28 cellular contexts compared by ENCODE assay signal in genomic region chr2:37602702-37603101, GRCh38.
A peak's percentile ranks its signal among the peaks of the same experiment; 100 is the strongest.
DNase-seq lines count a peak whose midpoint lies in the region; ATAC-seq, FAIRE-seq and TF ChIP-seq lines count a peak whose summit lies in the region.
"Had no signal": no experiment of that assay in that cellular context is flagged by ENCODE, and none has a peak within 500 bp of the region (broad histone marks: within the 10 kb centered on the region; RNA-seq: fewer than 3 reads in every experiment).

No MANE protein-coding gene starts in this region.

- no peak overlapping the region for H3K9ac ChIP-seq in GM12878 (ENCODE audit: control insufficient read depth, insufficient read depth, low read length)
- H3K9ac ChIP-seq: GM23248 had no signal

- H3K9me3 ChIP-seq in GM12878 (replicated peaks; ENCODE audit: control insufficient read depth, insufficient read depth, low read length) (peaks cover 3% of the 10 kb centered on the region; the same call in 2 of the 3 replicates), vagina (no peaks in the 10 kb centered on the region)
- H3K9me3 ChIP-seq: adrenal gland, body of pancreas, right lobe of liver, thoracic aorta had no signal

- TF ChIP-seq CTCF in GM12878 (IDR thresholded peaks at IDR 0.05 in 2 of 3, conservative IDR thresholded peaks at IDR 0.05 in 1 of 3; ENCODE audit: control insufficient read depth in 2 of 3, extremely low read depth in 1 of 3, insufficient read depth in 1 of 3, low read depth in 3 of 3, low read length in 3 of 3): no peak
- no peak for TF ChIP-seq CTCF in vagina (IDR thresholded peaks at IDR 0.05)

- H3K27me3 ChIP-seq in GM12878 (replicated peaks in 1 of 2; ENCODE audit: control insufficient read depth in 2 of 2, insufficient read depth in 2 of 2, low read length in 1 of 2) (no peaks in the 10 kb centered on the region), vagina (no peaks in the 10 kb centered on the region)
- H3K27me3 ChIP-seq: adrenal gland, body of pancreas, gastroesophageal sphincter, right lobe of liver had no signal

- TF ChIP-seq EP300 in GM12878 (IDR thresholded peaks at IDR 0.05; ENCODE audit: borderline replicate concordance in 1 of 2, control insufficient read depth in 1 of 2, low read depth in 2 of 2, low read length in 2 of 2): no peak

- POLR2A ChIA-PET in GM12878 (lab: Charles Lee): interaction anchor here (0.7 to 4.2 kb wide), 6 partner anchors 15 to 50 kb away, joined by 3 to 13 read pairs (median 4); no protein-coding TSS in a partner anchor

- H3K27ac Mint-ChIP-seq in stimulated activated naive CD8-positive, alpha-beta T cell treated with anti-CD3 and anti-CD28 coated beads, Interleukin-15, Interleukin-2, amounts not matched to agents 100 ng/mL and 50 ng/mL, for 24 hours: peak overlapping the region; percentile 72
- no peak overlapping the region for H3K27ac Mint-ChIP-seq in stimulated activated naive B cell treated with anti-CD40 and anti-IgM and Interleukin-4, amounts not matched to agents 10 μg/mL and 1 μg/mL and 100 μg/mL, for 72 hours
- H3K27ac Mint-ChIP-seq: CD14-positive monocyte; T-helper 1 cell treated with Interleukin-12 subunit alpha and Interleukin-12 subunit beta and Interleukin-4 antibody, amounts not matched to agents 30 μg/mL and 1 μg/mL, for 36 hours had no signal

- no peak overlapping the region for H2AFZ ChIP-seq in GM12878 (ENCODE audit: control insufficient read depth, low read depth, low read length)
- H2AFZ ChIP-seq: GM23248 had no signal

- H4K20me1 ChIP-seq in GM12878 (ENCODE audit: control insufficient read depth, insufficient read depth): no peaks in the 10 kb centered on the region

- CTCF ChIA-PET in GM12878 (lab: Yijun Ruan, JAX): interaction anchor here (0.7 to 2.0 kb wide), 8 partner anchors 9 to 275 kb away, joined by 3 to 6 read pairs (median 4); no protein-coding TSS in a partner anchor

- RAD21 ChIA-PET in GM12878 (lab: Charles Lee; ENCODE audit: unreplicated experiment): interaction anchor here (1.1 to 2.6 kb wide), 6 partner anchors 12 to 51 kb away, joined by 3 to 13 read pairs (median 7); no protein-coding TSS in a partner anchor

- no peaks in the 10 kb centered on the region for H3K27me3 Mint-ChIP-seq in stimulated activated naive CD8-positive, alpha-beta T cell treated with anti-CD3 and anti-CD28 coated beads, Interleukin-15, Interleukin-2, amounts not matched to agents 100 ng/mL and 50 ng/mL, for 24 hours
- H3K27me3 Mint-ChIP-seq in stimulated activated naive B cell treated with anti-CD40 and anti-IgM and Interleukin-4, amounts not matched to agents 10 μg/mL and 1 μg/mL and 100 μg/mL, for 72 hours: peaks cover 10 to 16% of the 10 kb centered on the region in 2 donors
- H3K27me3 Mint-ChIP-seq: memory B cell had no signal

- DNase-seq in stimulated activated naive CD8-positive, alpha-beta T cell treated with anti-CD3 and anti-CD28 coated beads, Interleukin-15, Interleukin-2, amounts not matched to agents 100 U/mL and 50 U/mL, for 24 hours: no peak
- no peak for DNase-seq in GM12878 (ENCODE audit: low read depth, low spot score)
- DNase-seq in stimulated activated naive B cell treated with anti-CD40 and anti-IgM and Interleukin-4, amounts not matched to agents 10 μg/mL and 1 μg/mL and 100 μg/mL, for 72 hours: no peak
- DNase-seq in vagina (ENCODE audit: extremely low spot score in 2 of 2): no peak
- no peak for DNase-seq in HT-29 (ENCODE audit: low spot score)
- DNase-seq: activated CD4-positive, alpha-beta T cell treated with anti-CD3 and anti-CD28 coated beads for 1 hour; activated effector memory CD4-positive, alpha-beta T cell treated with anti-CD3 and anti-CD28 coated beads, Interleukin-2, amount 50 U/mL, for 16 hours; adrenal gland; body of pancreas; cerebellar nuclear complex; DMS 273 treated with DMSO at 0.1 percent for 48 hours; dorsolateral prefrontal cortex; GM23248; hypothalamus; NCI-H1694 treated with DMSO at 0.1 percent for 48 hours; posterior cingulate gyrus; right lobe of liver; stimulated activated CD4-positive, alpha-beta T cell treated with anti-CD3 and anti-CD28 coated beads, Interleukin-2, amount 100 ng/mL, for 48 hours had no signal

- peaks cover 31% of the 10 kb centered on the region for H3K4me1 ChIP-seq in GM12878 (ENCODE audit: control insufficient read depth, insufficient read depth, low read length)
- H3K4me1 ChIP-seq in vagina: no peaks in the 10 kb centered on the region
- H3K4me1 ChIP-seq: adrenal gland, body of pancreas, gastroesophageal sphincter, right lobe of liver had no signal

- H3K36me3 ChIP-seq in GM12878 (ENCODE audit: control insufficient read depth in 2 of 2, insufficient read depth in 2 of 2, low read length in 1 of 2): no peaks in the 10 kb centered on the region
- H3K36me3 ChIP-seq in vagina: no peaks in the 10 kb centered on the region
- H3K36me3 ChIP-seq: adrenal gland, gastroesophageal sphincter, right lobe of liver, thoracic aorta had no signal

- H3K4me3 ChIP-seq in GM12878: no peak overlapping the region
- no peak overlapping the region for H3K4me3 ChIP-seq in vagina
- H3K4me3 ChIP-seq: adrenal gland, body of pancreas, dorsolateral prefrontal cortex, gastroesophageal sphincter, GM23248, right lobe of liver had no signal

- no peak for ATAC-seq in stimulated activated naive CD8-positive, alpha-beta T cell treated with anti-CD3 and anti-CD28 coated beads, Interleukin-15, Interleukin-2, amounts not matched to agents 100 U/mL and 50 U/mL, for 24 hours
- ATAC-seq in GM18868 (IDR thresholded peaks at IDR 0.05; ENCODE audit: unreplicated experiment) (peak; percentile 50), GM12878 (peak; percentile 80)
- no peak for ATAC-seq in stimulated activated naive B cell treated with anti-CD40 and anti-IgM and Interleukin-4, amounts not matched to agents 10 μg/mL and 1 μg/mL and 100 μg/mL, for 72 hours (replicated peaks)
- ATAC-seq: body of pancreas, gastroesophageal sphincter, left lobe of liver, right lobe of liver had no signal

- TF ChIP-seq POLR2A in GM12878 (IDR thresholded peaks at IDR 0.05; ENCODE audit: low read depth, low read length): no peak
- TF ChIP-seq POLR2A in vagina (IDR thresholded peaks at IDR 0.05): no peak

- peaks cover 20% of the 10 kb centered on the region for H3K9me3 Mint-ChIP-seq in stimulated activated naive CD8-positive, alpha-beta T cell treated with anti-CD3 and anti-CD28 coated beads, Interleukin-15, Interleukin-2, amounts not matched to agents 100 ng/mL and 50 ng/mL, for 24 hours
- H3K9me3 Mint-ChIP-seq in stimulated activated naive B cell treated with anti-CD40 and anti-IgM and Interleukin-4, amounts not matched to agents 10 μg/mL and 1 μg/mL and 100 μg/mL, for 72 hours: peaks cover 5 to 7% of the 10 kb centered on the region in 2 donors

- no peak overlapping the region for H3K4me2 ChIP-seq in GM12878 (ENCODE audit: control insufficient read depth, insufficient read depth)

- intact Hi-C loops in GM12878 (cut with micrococcal nuclease; ENCODE audit: unreplicated experiment): no loop called here
- intact Hi-C loops in vagina (cut with DNase I): no loop called here

- no peak for TF ChIP-seq RAD21 in GM12878 (IDR thresholded peaks at IDR 0.05; ENCODE audit: insufficient read depth, low read depth, low read length)

- H3K79me2 ChIP-seq in GM12878 (ENCODE audit: control insufficient read depth, insufficient read depth, low read length): no peaks in the 10 kb centered on the region

- FAIRE-seq in GM12878 (lab: Jason Lieb, UNC): peak; percentile 83
- FAIRE-seq: endothelial cell of umbilical vein, urothelium cell line had no signal

- peaks cover 56% of the 10 kb centered on the region for H3K4me1 Mint-ChIP-seq in stimulated activated naive CD8-positive, alpha-beta T cell treated with anti-CD3 and anti-CD28 coated beads, Interleukin-15, Interleukin-2, amounts not matched to agents 100 ng/mL and 50 ng/mL, for 24 hours (ENCODE audit: low read depth)
- H3K4me1 Mint-ChIP-seq in stimulated activated naive B cell treated with anti-CD40 and anti-IgM and Interleukin-4, amounts not matched to agents 10 μg/mL and 1 μg/mL and 100 μg/mL, for 72 hours: peaks cover 6 to 20% of the 10 kb centered on the region in 2 donors

- SMC1A ChIA-PET in GM12878 (lab: Charles Lee; ENCODE audit: uncharacterized antibody, unreplicated experiment): interaction anchor here (0.6 to 10.4 kb wide), 13 partner anchors 12 to 188 kb away, joined by 3 to 122 read pairs (median 4); no protein-coding TSS in a partner anchor

- BruUV-seq in GM12878 (replicated peaks; lab: Mats Ljungman, UMichigan): no TSS peak

- peak overlapping the region; percentile 2 for H3K4me3 Mint-ChIP-seq in stimulated activated naive CD8-positive, alpha-beta T cell treated with anti-CD3 and anti-CD28 coated beads, Interleukin-15, Interleukin-2, amounts not matched to agents 100 ng/mL and 50 ng/mL, for 24 hours
- no peak overlapping the region for H3K4me3 Mint-ChIP-seq in stimulated activated naive B cell treated with anti-CD40 and anti-IgM and Interleukin-4, amounts not matched to agents 10 μg/mL and 1 μg/mL and 100 μg/mL, for 72 hours
- H3K4me3 Mint-ChIP-seq: CD14-positive monocyte; T-helper 1 cell treated with Interleukin-12 subunit alpha and Interleukin-12 subunit beta and Interleukin-4 antibody, amounts not matched to agents 30 μg/mL and 1 μg/mL, for 36 hours had no signal

- H3K27ac ChIP-seq in GM12878 (ENCODE audit: control insufficient read depth, insufficient read depth): no peak overlapping the region
- no peak overlapping the region for H3K27ac ChIP-seq in vagina
- H3K27ac ChIP-seq: adrenal gland, body of pancreas, dorsolateral prefrontal cortex, gastroesophageal sphincter, GM23248, right lobe of liver, thoracic aorta had no signal

- H3K36me3 Mint-ChIP-seq in stimulated activated naive CD8-positive, alpha-beta T cell treated with anti-CD3 and anti-CD28 coated beads, Interleukin-15, Interleukin-2, amounts not matched to agents 100 ng/mL and 50 ng/mL, for 24 hours (ENCODE audit: low read depth): peaks cover 28% of the 10 kb centered on the region
- H3K36me3 Mint-ChIP-seq in stimulated activated naive B cell treated with anti-CD40 and anti-IgM and Interleukin-4, amounts not matched to agents 10 μg/mL and 1 μg/mL and 100 μg/mL, for 72 hours: peaks cover 4 to 7% of the 10 kb centered on the region in 2 donors

- in situ Hi-C loops in GM12878 (cut with MboI): no loop called here

TF ChIP-seq in GM12878, 131 proteins besides CTCF, POLR2A, EP300 and RAD21:
- TF ChIP-seq HDAC2 (IDR thresholded peaks at IDR 0.05): no peak
- TF ChIP-seq IRF4 (IDR thresholded peaks at IDR 0.05; ENCODE audit: low read depth, low read length): 0 out of 2 replicates have a peak, but pooled peaks have one; percentile 24
- peak; percentile 49; the same call in 1 of the 2 replicates for TF ChIP-seq JUNB (IDR thresholded peaks at IDR 0.05)
- TF ChIP-seq USF1 (IDR thresholded peaks at IDR 0.05; ENCODE audit: borderline replicate concordance, extremely low read length, insufficient read depth, low read depth, low read length): no peak
TF ChIP-seq in GM12878: peak in this region for 2.

Comparison
In these comparisons a context has a peak if more than half of its experiments do, and no peak if none do; other contexts are left out.
1. ATAC-seq: peak in GM18868 (single experiment) and GM12878 (single experiment); none in stimulated activated naive CD8-positive, alpha-beta T cell treated with anti-CD3 and anti-CD28 coated beads, Interleukin-15, Interleukin-2, amounts not matched to agents 100 U/mL and 50 U/mL, for 24 hours (single experiment) and stimulated activated naive B cell treated with anti-CD40 and anti-IgM and Interleukin-4, amounts not matched to agents 10 μg/mL and 1 μg/mL and 100 μg/mL, for 72 hours (0 of 2).